8 cellular contexts compared by ENCODE assay signal in the genomic region with DNA sequence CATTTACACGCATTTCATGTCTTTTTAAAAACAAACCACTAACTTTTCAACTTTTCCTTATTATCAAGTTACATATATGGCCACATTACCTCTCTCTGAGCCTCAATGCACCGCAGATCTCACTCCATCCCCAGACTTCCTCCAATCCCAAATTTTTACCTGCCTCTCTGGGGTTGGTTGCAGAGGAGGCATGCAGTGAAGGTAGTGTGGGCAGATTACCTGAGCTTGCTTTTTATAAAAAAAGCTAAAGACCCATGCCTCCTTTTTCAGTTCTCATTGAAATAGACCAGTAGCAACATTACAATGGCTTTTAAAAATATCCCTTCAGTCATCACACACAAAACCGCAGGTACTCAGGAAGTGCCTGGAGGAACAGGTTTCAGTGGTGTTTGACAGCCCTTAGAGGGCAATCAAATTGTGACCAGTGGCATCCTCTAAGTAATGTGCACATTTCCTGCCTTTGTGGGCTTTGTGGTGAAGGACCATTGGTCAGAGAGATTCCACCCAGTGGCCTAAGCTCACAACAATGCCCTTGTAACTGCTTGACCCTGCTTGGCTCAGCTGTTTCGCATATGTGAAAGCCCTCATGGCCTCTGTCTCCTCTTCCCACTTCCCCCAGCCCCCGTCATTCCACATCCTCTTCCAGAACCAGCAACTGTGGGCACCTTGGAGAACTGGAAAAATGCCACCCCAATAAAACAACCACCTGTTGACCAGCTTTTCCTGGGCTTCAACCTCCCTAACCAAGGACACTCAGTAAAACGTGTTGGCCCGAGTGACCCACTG. TPM values are rescaled to one million over a fixed set of nuclear protein-coding genes. Genes with fewer than 3 reads are reported as not detected.
A peak's percentile ranks its signal among the peaks of the same experiment; 100 is the strongest.
DNase-seq lines count a peak whose midpoint lies in the region; ATAC-seq and TF ChIP-seq lines count a peak whose summit lies in the region.

No MANE protein-coding gene starts in this region.

- peak; percentile 92 for ATAC-seq in GM19468 (IDR thresholded peaks at IDR 0.05; ENCODE audit: extremely low read depth, unreplicated experiment)
- peak; percentile 86 for ATAC-seq in HG03439 (IDR thresholded peaks at IDR 0.05; ENCODE audit: unreplicated experiment)
- peak; percentile 52 for ATAC-seq in activated naive CD8-positive, alpha-beta T cell treated with anti-CD3 and anti-CD28 coated beads, Interleukin-2, amount 10 ng/mL, durations not matched to agents 7 days and 5 days (ENCODE audit: low read depth)

- H3K27ac ChIP-seq in osteoblast (ENCODE audit: low read depth, low read length): no peak overlapping the region

- H3K36me3 ChIP-seq in osteoblast (ENCODE audit: insufficient read depth, low read length): no peaks in the 10 kb centered on the region

- DNase-seq in Daoy (ENCODE audit: low read depth) (peak; percentile 71), osteoblast (ENCODE audit: insufficient read length, low spot score, missing footprints) (no peak), retina (no peak), iPS-NIHi11 (ENCODE audit: low spot score) (no peak), middle frontal gyrus (ENCODE audit: extremely low spot score, low spot score) (no peak)
- no peak for DNase-seq in activated naive CD8-positive, alpha-beta T cell treated with anti-CD3 and anti-CD28 coated beads, Interleukin-2, amount 10 ng/mL, durations not matched to agents 7 days and 5 days

- H3K4me2 ChIP-seq in osteoblast (ENCODE audit: insufficient read depth, low read length): no peak overlapping the region

- no peak overlapping the region for H3K4me3 Mint-ChIP-seq in activated naive CD8-positive, alpha-beta T cell treated with anti-CD3 and anti-CD28 coated beads, Interleukin-2, amount 10 ng/mL, durations not matched to agents 7 days and 5 days

- no peaks in the 10 kb centered on the region for H4K20me1 ChIP-seq in osteoblast (ENCODE audit: insufficient read depth, low read length)

- H3K4me1 Mint-ChIP-seq in activated naive CD8-positive, alpha-beta T cell treated with anti-CD3 and anti-CD28 coated beads, Interleukin-2, amount 10 ng/mL, durations not matched to agents 7 days and 5 days: peaks cover 12% of the 10 kb centered on the region

- H3K79me2 ChIP-seq in osteoblast (ENCODE audit: insufficient read depth, low read length): no peaks in the 10 kb centered on the region

- no peak overlapping the region for H3K4me3 ChIP-seq in osteoblast (ENCODE audit: insufficient read depth, low read length)

- no peaks in the 10 kb centered on the region for H3K9me3 ChIP-seq in osteoblast (ENCODE audit: low read depth, low read length)

- H2AFZ ChIP-seq in osteoblast (ENCODE audit: low read length): no peak overlapping the region

- H3K9me3 Mint-ChIP-seq in activated naive CD8-positive, alpha-beta T cell treated with anti-CD3 and anti-CD28 coated beads, Interleukin-2, amount 10 ng/mL, durations not matched to agents 7 days and 5 days: peaks cover 5% of the 10 kb centered on the region

- H3K27ac Mint-ChIP-seq in activated naive CD8-positive, alpha-beta T cell treated with anti-CD3 and anti-CD28 coated beads, Interleukin-2, amount 10 ng/mL, durations not matched to agents 7 days and 5 days: no peak overlapping the region

- no peaks in the 10 kb centered on the region for H3K4me1 ChIP-seq in osteoblast (ENCODE audit: insufficient read depth, low read length)

- H3K27me3 ChIP-seq in osteoblast (ENCODE audit: insufficient read depth, low read length): no peaks in the 10 kb centered on the region

- peaks cover 52% of the 10 kb centered on the region for H3K27me3 Mint-ChIP-seq in activated naive CD8-positive, alpha-beta T cell treated with anti-CD3 and anti-CD28 coated beads, Interleukin-2, amount 10 ng/mL, durations not matched to agents 7 days and 5 days

- H3K36me3 Mint-ChIP-seq in activated naive CD8-positive, alpha-beta T cell treated with anti-CD3 and anti-CD28 coated beads, Interleukin-2, amount 10 ng/mL, durations not matched to agents 7 days and 5 days: no peaks in the 10 kb centered on the region

- POLR2A ChIA-PET in activated naive CD8-positive, alpha-beta T cell treated with anti-CD3 and anti-CD28 coated beads, Interleukin-2, amount 10 ng/mL, durations not matched to agents 7 days and 5 days (lab: Charles Lee): no interaction called here

- no peak for TF ChIP-seq CTCF in osteoblast (IDR thresholded peaks at IDR 0.05; ENCODE audit: extremely low read depth, low read depth, low read length)

RNA-seq across cellular contexts. Expression of gene IL17A, which starts 30.2 kb away (rescaled TPM):
- total RNA-seq in Daoy (2014; rRNA removed; shearing (Covaris generic)): not detected in 2 replicates
- not detected for total RNA-seq in activated naive CD8-positive, alpha-beta T cell treated with anti-CD3 and anti-CD28 coated beads, Interleukin-2, amount 10 ng/mL, durations not matched to agents 7 days and 5 days
- total RNA-seq in osteoblast: not detected in 2 replicates
